In genomic region chr3:184259396-184259877, GRCh38 we compare ENCODE assay signal across 11 cellular contexts. TPM values are rescaled to one million over a fixed set of nuclear protein-coding genes. Genes with fewer than 3 reads are reported as not detected.
A peak's percentile ranks its signal among the peaks of the same experiment; 100 is the strongest.
DNase-seq lines count a peak whose midpoint lies in the region; ATAC-seq and TF ChIP-seq lines count a peak whose summit lies in the region.
"Had no signal": no experiment of that assay in that cellular context is flagged by ENCODE, and none has a peak within 500 bp of the region (broad histone marks: within the 10 kb centered on the region; RNA-seq: fewer than 3 reads in every experiment).

No MANE protein-coding gene starts in this region.

- H2AK5ac ChIP-seq in mesendoderm (ENCODE audit: low read length) = no peak overlapping the region

- no peaks in the 10 kb centered on the region for H3K9me3 ChIP-seq in thoracic aorta
- H3K9me3 ChIP-seq in prostate gland = no peaks in the 10 kb centered on the region

- peak overlapping the region; percentile 82; the same call in 1 of the 2 replicates for H3K27ac ChIP-seq in VCaP
- no peak overlapping the region for H3K27ac ChIP-seq in thoracic aorta
- H3K27ac ChIP-seq in mesendoderm (ENCODE audit: low read depth, low read length) = no peak overlapping the region
- no peak overlapping the region for H3K27ac ChIP-seq in prostate gland

- H3K9ac ChIP-seq in mesendoderm (ENCODE audit: low read length) = no peak overlapping the region

- peak overlapping the region; percentile 78 for H3K4me3 Mint-ChIP-seq in memory B cell

- H4K8ac ChIP-seq in mesendoderm (ENCODE audit: low read depth, low read length) = no peak overlapping the region

- peaks cover 24% of the 10 kb centered on the region for H3K27me3 Mint-ChIP-seq in memory B cell

- H3K4me1 ChIP-seq in thoracic aorta (ENCODE audit: control insufficient read depth in 1 of 2, low read depth in 2 of 2) (peaks cover 12 to 25% of the 10 kb centered on the region in 2 donors), mesendoderm (ENCODE audit: control insufficient read depth, low read depth, low read length) (no peaks in the 10 kb centered on the region), prostate gland (replicated peaks) (peaks cover 4% of the 10 kb centered on the region)

- no peaks in the 10 kb centered on the region for H3K9me3 Mint-ChIP-seq in memory B cell

- WGBS in mesendoderm (ENCODE audit: extremely low coverage, insufficient coverage, low lambda C conversion rate) = no CpG with 5 or more reads among the region's 28 CpGs
- WGBS in prostate gland = 12% methylated on average over 23 of the region's 28 CpGs

- H3K36me3 ChIP-seq in thoracic aorta (no peaks in the 10 kb centered on the region), mesendoderm (ENCODE audit: control insufficient read depth, insufficient read depth, low read length) (no peaks in the 10 kb centered on the region), prostate gland (no peaks in the 10 kb centered on the region)

- H3K4me2 ChIP-seq in mesendoderm (ENCODE audit: low read length) = no peak overlapping the region

- H3K36me3 Mint-ChIP-seq in memory B cell = peaks cover 6% of the 10 kb centered on the region

- H3K27me3 ChIP-seq in thoracic aorta (replicated peaks; ENCODE audit: insufficient read depth) (peaks cover 18% of the 10 kb centered on the region), mesendoderm (ENCODE audit: insufficient read depth, low read length, poor library complexity) (peaks cover 19% of the 10 kb centered on the region), prostate gland (replicated peaks; ENCODE audit: insufficient read depth) (peaks cover 4% of the 10 kb centered on the region)

- TF ChIP-seq CTCF in VCaP (conservative IDR thresholded peaks at IDR 0.05) (no peak), thoracic aorta (IDR thresholded peaks at IDR 0.05) (no peak), prostate gland (IDR thresholded peaks at IDR 0.05) (no peak)

- no peak overlapping the region for H3K56ac ChIP-seq in mesendoderm (ENCODE audit: low read length)

- TF ChIP-seq POLR2A in prostate gland (IDR thresholded peaks at IDR 0.05) = no peak

- H3K18ac ChIP-seq in mesendoderm (ENCODE audit: low read length) = no peak overlapping the region

- ATAC-seq in Right ventricle myocardium superior (ENCODE audit: poor library complexity) (peak; percentile 19), Right ventricle myocardium inferior (no peak), memory B cell (ENCODE audit: low read depth) (no peak), thoracic aorta (ENCODE audit: insufficient number of reproducible peaks, low FRiP score, low read depth) (no peak)

- DNase-seq in Right ventricle myocardium superior (no peak), Right ventricle myocardium inferior (ENCODE audit: missing footprints) (no peak), memory B cell (ENCODE audit: low spot score in 2 of 2) (no peak), thoracic aorta (ENCODE audit: low spot score) (no peak), mesendoderm (no peak), prostate gland (ENCODE audit: low spot score) (no peak)
- no peak for DNase-seq in stimulated activated naive CD4-positive, alpha-beta T cell treated with Interleukin-2 at 50 U/mL for 16 hours (lab: John Stamatoyannopoulos, UW)
- DNase-seq: cortex of kidney, NCI-H1092, NCI-H524 treated with DMSO at 0.1 percent for 48 hours had no signal

- no peaks in the 10 kb centered on the region for H3K79me1 ChIP-seq in mesendoderm (ENCODE audit: low read length)

- H2BK15ac ChIP-seq in mesendoderm (replicated peaks; ENCODE audit: low read depth) = no peak overlapping the region

- H4K5ac ChIP-seq in mesendoderm (ENCODE audit: low read length) = no peak overlapping the region

- intact Hi-C loops in Right ventricle myocardium superior (cut with DNase I) (no loop called here), Right ventricle myocardium inferior (cut with DNase I) (no loop called here), prostate gland (cut with DNase I) (loop anchor here (10.0 kb wide), 1 partner anchor 245 kb away; the partner anchor contains the start of gene ABCC5)

- no peak overlapping the region for H3K4ac ChIP-seq in mesendoderm (ENCODE audit: low read depth, low read length)

- H3K4me1 Mint-ChIP-seq in memory B cell = peaks cover 19% of the 10 kb centered on the region

- no peak overlapping the region for H3K27ac Mint-ChIP-seq in memory B cell

- no peak overlapping the region for H2BK120ac ChIP-seq in mesendoderm (ENCODE audit: low read depth, low read length)

- H2BK5ac ChIP-seq in mesendoderm (ENCODE audit: low read length) = no peak overlapping the region

- H3K23ac ChIP-seq in mesendoderm (ENCODE audit: low read length) = no peak overlapping the region

- H3K79me2 ChIP-seq in mesendoderm (ENCODE audit: control insufficient read depth, insufficient read depth, low read length) = no peaks in the 10 kb centered on the region

- H3K4me3 ChIP-seq in thoracic aorta (peak overlapping the region; percentile 13), mesendoderm (ENCODE audit: low read length) (no peak overlapping the region), prostate gland (peak overlapping the region in 1 of 2 donors; percentile 12)

RNA-seq across cellular contexts. Expression of gene CAMK2N2, which starts 1.9 kb away (rescaled TPM):
- total RNA-seq in Right ventricle myocardium superior (not detected), Right ventricle myocardium inferior (not detected), thoracic aorta (not detected), prostate gland (under 1 TPM in 1 of 2 donors, not detected in 1; 0.82 TPM)
- polyA plus RNA-seq in mesendoderm (2013, experiment 1 of 2) = 7.3 TPM
- 7.3 TPM for polyA plus RNA-seq in mesendoderm (2013, experiment 2 of 2)

RNA-seq across cellular contexts. Expression of gene EEF1AKMT4, which starts 10.0 kb away (rescaled TPM):
- total RNA-seq in Right ventricle myocardium superior (1.6 TPM), Right ventricle myocardium inferior (1.7 TPM), thoracic aorta (1 to 10 TPM; 3.8 to 4.0 TPM), prostate gland (1 to 10 TPM; 6.1 TPM)
- polyA plus RNA-seq in mesendoderm (2013, experiment 1 of 2) = 9.7 TPM
- 9.8 TPM for polyA plus RNA-seq in mesendoderm (2013, experiment 2 of 2)

RNA-seq across cellular contexts. Expression of gene ALG3, which starts 10.7 kb away (rescaled TPM):
- total RNA-seq in Right ventricle myocardium superior (14.9 TPM), Right ventricle myocardium inferior (18.4 TPM), thoracic aorta (10 to 100 TPM; 52.0 to 55.0 TPM), prostate gland (10 to 100 TPM; 78.4 to 79.4 TPM)
- 73.2 TPM for polyA plus RNA-seq in mesendoderm (2013, experiment 1 of 2)
- 72.2 TPM for polyA plus RNA-seq in mesendoderm (2013, experiment 2 of 2)

RNA-seq across cellular contexts. Expression of gene ECE2, which starts 16.4 kb away (rescaled TPM):
- total RNA-seq in Right ventricle myocardium superior = not detected
- not detected for total RNA-seq in Right ventricle myocardium inferior
- total RNA-seq in thoracic aorta = not detected
- 0.10 TPM for polyA plus RNA-seq in mesendoderm (2013, experiment 1 of 2)
- polyA plus RNA-seq in mesendoderm (2013, experiment 2 of 2) = 0.20 TPM
- under 1 TPM in 1 of 2 donors, not detected in 1; 0.57 TPM for total RNA-seq in prostate gland

RNA-seq across cellular contexts. Expression of gene VWA5B2, which starts 30.1 kb away (rescaled TPM):
- total RNA-seq in Right ventricle myocardium superior (not detected), Right ventricle myocardium inferior (not detected), thoracic aorta (not detected), prostate gland (1 to 10 TPM in 1 of 2 donors, under 1 TPM in 1; 0.46 to 7.8 TPM)
- polyA plus RNA-seq in mesendoderm (2013, experiment 1 of 2) = 0.01 TPM
- polyA plus RNA-seq in mesendoderm (2013, experiment 2 of 2) = 0.03 TPM
